34 cellular contexts compared by ENCODE assay signal in genomic region chr1:209400351-209401220, GRCh38.
A peak's percentile ranks its signal among the peaks of the same experiment; 100 is the strongest.
DNase-seq lines count a peak whose midpoint lies in the region; ATAC-seq, FAIRE-seq and TF ChIP-seq lines count a peak whose summit lies in the region.
"Had no signal": no experiment of that assay in that cellular context is flagged by ENCODE, and none has a peak within 500 bp of the region (broad histone marks: within the 10 kb centered on the region; RNA-seq: fewer than 3 reads in every experiment).

No MANE protein-coding gene starts in this region.

- H3K9me3 ChIP-seq in astrocyte (ENCODE audit: insufficient read depth, low read depth, low read length) (no peaks in the 10 kb centered on the region), keratinocyte (ENCODE audit: control insufficient read depth, low read depth, low read length) (no peaks in the 10 kb centered on the region), HepG2 (ENCODE audit: low read length) (no peaks in the 10 kb centered on the region)
- H3K9me3 ChIP-seq: left ventricle myocardium inferior, right atrium auricular region, suprapubic skin had no signal

- no peak for TF ChIP-seq RAD21 in HepG2 (CRISPR knock-in tag; IDR thresholded peaks at IDR 0.05)

- H2AFZ ChIP-seq in astrocyte (ENCODE audit: low read depth, low read length) (no peak overlapping the region), keratinocyte (ENCODE audit: control insufficient read depth, low read length) (no peak overlapping the region), HepG2 (ENCODE audit: low read length) (no peak overlapping the region)

- H3K27ac Mint-ChIP-seq in astrocyte (ENCODE audit: unreplicated experiment) = no peak overlapping the region
- no peak overlapping the region for H3K27ac Mint-ChIP-seq in activated T-helper 17 cell treated with anti-CD3 and anti-CD28 coated beads, Interleukin-2, amount 50 U/mL, for 72 hours
- no peak overlapping the region for H3K27ac Mint-ChIP-seq in stimulated activated naive CD8-positive, alpha-beta T cell treated with anti-CD3 and anti-CD28 coated beads, Interleukin-15, amount 100 ng/mL, for 72 hours
- H3K27ac Mint-ChIP-seq: activated CD4-positive, alpha-beta memory T cell treated with anti-CD3 and anti-CD28 coated beads for 36 hours; activated naive CD4-positive, alpha-beta T cell treated with anti-CD3 and anti-CD28 coated beads for 36 hours; CD4-positive, CD25-positive, alpha-beta regulatory T cell; H9; immature natural killer cell; mesothelial cell of epicardium had no signal

- WGBS in HepG2 (ENCODE audit: low lambda C conversion rate) = 8% methylated on average over 7 of the region's 7 CpGs

- in situ Hi-C loops in ACHN (cut with HindIII; ENCODE audit: low pct_ligation_motif_present, low pct_unique_long_range_greater_than_20kb, low sequenced_read_pairs) (no loop called here), HepG2 (cut with HindIII; ENCODE audit: extremely low pct_ligation_motif_present, low pct_unique_long_range_greater_than_20kb) (no loop called here)

- H3K27me3 ChIP-seq in astrocyte (ENCODE audit: insufficient read depth, low read length) (no peaks in the 10 kb centered on the region), keratinocyte (ENCODE audit: control insufficient read depth, extremely low read depth, insufficient read depth, low read length) (no peaks in the 10 kb centered on the region), HepG2 (ENCODE audit: control insufficient read depth in 1 of 2, insufficient read depth in 2 of 2, low read length in 2 of 2) (no peaks in the 10 kb centered on the region)
- H3K27me3 ChIP-seq: right atrium auricular region, suprapubic skin had no signal

- no peaks in the 10 kb centered on the region for H3K36me3 Mint-ChIP-seq in astrocyte (ENCODE audit: low read depth, unreplicated experiment)
- H3K36me3 Mint-ChIP-seq in activated T-helper 17 cell treated with anti-CD3 and anti-CD28 coated beads, Interleukin-2, amount 50 U/mL, for 72 hours (ENCODE audit: low read depth) = no peaks in the 10 kb centered on the region
- H3K36me3 Mint-ChIP-seq: activated CD4-positive, alpha-beta memory T cell treated with anti-CD3 and anti-CD28 coated beads for 36 hours; CD4-positive, CD25-positive, alpha-beta regulatory T cell; immature natural killer cell; mesothelial cell of epicardium had no signal

- H3K4me2 ChIP-seq in astrocyte (ENCODE audit: low read length) = no peak overlapping the region
- H3K4me2 ChIP-seq in keratinocyte (ENCODE audit: control insufficient read depth, extremely low read depth, insufficient read depth, low read depth, low read length) = no peak overlapping the region
- no peak overlapping the region for H3K4me2 ChIP-seq in HepG2 (ENCODE audit: low read depth, low read length)

- no TSS peak for BruUV-seq in HepG2 (replicated peaks; lab: Mats Ljungman, UMichigan)

- DNase-seq in ACHN = peak; percentile 57
- peak; percentile 93 for DNase-seq in HK-2 (ENCODE audit: unreplicated experiment)
- peak; percentile 35 for DNase-seq in astrocyte (ENCODE audit: low read depth)
- DNase-seq in keratinocyte (ENCODE audit: low read depth, low spot score) = no peak
- no peak for DNase-seq in HepG2 (ENCODE audit: low spot score)
- DNase-seq in stimulated activated naive CD8-positive, alpha-beta T cell treated with anti-CD3 and anti-CD28 coated beads, Interleukin-15, amount 100 ng/mL, for 72 hours = no peak
- DNase-seq: activated CD4-positive, alpha-beta memory T cell treated with anti-CD3 and anti-CD28 coated beads for 36 hours; activated CD4-positive, CD25-positive, alpha-beta regulatory T cell treated with anti-CD3 and anti-CD28 coated beads, Interleukin-2, amount 50 U/mL, for 72 hours; activated naive CD4-positive, alpha-beta T cell treated with anti-CD3 and anti-CD28 coated beads for 36 hours; AML-193; amniotic stem cell; CD4-positive, CD25-positive, alpha-beta regulatory T cell; H9; immature natural killer cell; Karpas-422; left ventricle myocardium inferior; NCI-H1436 treated with DMSO at 0.1 percent for 48 hours; NCI-H2081 treated with DMSO at 0.1 percent for 48 hours; NCI-H2227 treated with DMSO at 0.1 percent for 48 hours; NCI-H526; NK-92 treated with Interleukin-12 subunit alpha and Interleukin-12 subunit beta, amount 100 ng/mL, for 24 hours; SHP77; small intestine; stimulated activated naive CD4-positive, alpha-beta T cell; T-helper 2 cell had no signal

- H3K9ac ChIP-seq in astrocyte (ENCODE audit: low read length) (no peak overlapping the region), keratinocyte (ENCODE audit: control insufficient read depth, extremely low read depth, insufficient read depth, low read length) (no peak overlapping the region), HepG2 (ENCODE audit: insufficient read depth, low read depth, low read length) (no peak overlapping the region)

- FAIRE-seq in astrocyte (lab: Jason Lieb, UNC) (no peak), keratinocyte (lab: Jason Lieb, UNC) (peak; percentile 87), HepG2 (lab: Jason Lieb, UNC) (no peak)
- FAIRE-seq: A204.1, endothelial cell of umbilical vein, GM19239, small intestine had no signal

- no peaks in the 10 kb centered on the region for H3K9me3 Mint-ChIP-seq in astrocyte (ENCODE audit: unreplicated experiment)
- H3K9me3 Mint-ChIP-seq in activated T-helper 17 cell treated with anti-CD3 and anti-CD28 coated beads, Interleukin-2, amount 50 U/mL, for 72 hours = no peaks in the 10 kb centered on the region
- H3K9me3 Mint-ChIP-seq in stimulated activated naive CD8-positive, alpha-beta T cell treated with anti-CD3 and anti-CD28 coated beads, Interleukin-15, amount 100 ng/mL, for 72 hours = no peaks in the 10 kb centered on the region
- H3K9me3 Mint-ChIP-seq: activated CD4-positive, alpha-beta memory T cell treated with anti-CD3 and anti-CD28 coated beads for 36 hours; activated naive CD4-positive, alpha-beta T cell treated with anti-CD3 and anti-CD28 coated beads for 36 hours; CD4-positive, CD25-positive, alpha-beta regulatory T cell; H9; immature natural killer cell; mesothelial cell of epicardium had no signal

- H3K27ac ChIP-seq in astrocyte (ENCODE audit: low read depth, low read length) (no peak overlapping the region), keratinocyte (ENCODE audit: control insufficient read depth, insufficient read depth, low read length) (peak overlapping the region; percentile 98), HepG2 (ENCODE audit: extremely low read length, insufficient read depth, low read length) (no peak overlapping the region)
- H3K27ac ChIP-seq: HL-60, left ventricle myocardium inferior, right atrium auricular region, suprapubic skin had no signal

- ATAC-seq in activated T-helper 17 cell treated with anti-CD3 and anti-CD28 coated beads, Interleukin-2, amount 50 U/mL, for 72 hours (replicated peaks) = no peak
- ATAC-seq in GM18909 (IDR thresholded peaks at IDR 0.05; ENCODE audit: poor library complexity, unreplicated experiment) = no peak
- ATAC-seq in HepG2 = no peak
- ATAC-seq in stimulated activated naive CD8-positive, alpha-beta T cell treated with anti-CD3 and anti-CD28 coated beads, Interleukin-15, amount 100 ng/mL, for 72 hours = no peak

- peaks cover under 1% of the 10 kb centered on the region for H3K9me1 ChIP-seq in keratinocyte (ENCODE audit: control insufficient read depth, extremely low read depth, insufficient read depth, low read length)

- no peaks in the 10 kb centered on the region for H3K27me3 Mint-ChIP-seq in astrocyte (ENCODE audit: low read depth, unreplicated experiment)
- peaks cover 14% of the 10 kb centered on the region for H3K27me3 Mint-ChIP-seq in activated T-helper 17 cell treated with anti-CD3 and anti-CD28 coated beads, Interleukin-2, amount 50 U/mL, for 72 hours
- peaks cover 8% of the 10 kb centered on the region for H3K27me3 Mint-ChIP-seq in stimulated activated naive CD8-positive, alpha-beta T cell treated with anti-CD3 and anti-CD28 coated beads, Interleukin-15, amount 100 ng/mL, for 72 hours

- dilution Hi-C loops in keratinocyte (cut with MboI; ENCODE audit: extremely low pct_ligation_motif_present, low sequenced_read_pairs) = no loop called here

- TF ChIP-seq CTCF in astrocyte (IDR thresholded peaks at IDR 0.05; ENCODE audit: insufficient read depth, low read depth, low read length) (no peak), keratinocyte (optimal IDR thresholded peaks at IDR 0.05 in 1 of 3, IDR thresholded peaks at IDR 0.05 in 1 of 3, conservative IDR thresholded peaks at IDR 0.05 in 1 of 3; ENCODE audit: extremely low read depth in 1 of 3, insufficient read depth in 2 of 3, low read length in 3 of 3) (no peak), HepG2 (CRISPR knock-in tag; IDR thresholded peaks at IDR 0.05) (no peak)

- H3K4me3 ChIP-seq in astrocyte (ENCODE audit: insufficient read depth, low read depth, low read length) = no peak overlapping the region
- H3K4me3 ChIP-seq in keratinocyte (ENCODE audit: control insufficient read depth in 2 of 3, extremely low read depth in 1 of 3, insufficient read depth in 2 of 3, low read depth in 1 of 3, low read length in 3 of 3) = no peak overlapping the region
- H3K4me3 ChIP-seq in HepG2 (replicated peaks in 1 of 3; ENCODE audit: insufficient read depth in 1 of 3, low read depth in 2 of 3, low read length in 3 of 3) = no peak overlapping the region
- H3K4me3 ChIP-seq: left ventricle myocardium inferior, right atrium auricular region, suprapubic skin had no signal

- H4K20me1 ChIP-seq in astrocyte (ENCODE audit: insufficient read depth, low read length) = no peaks in the 10 kb centered on the region
- no peaks in the 10 kb centered on the region for H4K20me1 ChIP-seq in keratinocyte (ENCODE audit: control insufficient read depth, extremely low read depth, insufficient read depth, low read length)
- no peaks in the 10 kb centered on the region for H4K20me1 ChIP-seq in HepG2 (ENCODE audit: insufficient read depth, low read length)

- H3K4me1 Mint-ChIP-seq in astrocyte (ENCODE audit: low read depth, unreplicated experiment) = peaks cover 22% of the 10 kb centered on the region
- H3K4me1 Mint-ChIP-seq in activated T-helper 17 cell treated with anti-CD3 and anti-CD28 coated beads, Interleukin-2, amount 50 U/mL, for 72 hours = no peaks in the 10 kb centered on the region
- H3K4me1 Mint-ChIP-seq in stimulated activated naive CD8-positive, alpha-beta T cell treated with anti-CD3 and anti-CD28 coated beads, Interleukin-15, amount 100 ng/mL, for 72 hours = no peaks in the 10 kb centered on the region
- H3K4me1 Mint-ChIP-seq: CD4-positive, CD25-positive, alpha-beta regulatory T cell; immature natural killer cell had no signal

- H3K4me1 ChIP-seq in astrocyte (ENCODE audit: insufficient read depth, low read length) (peaks cover 37% of the 10 kb centered on the region), keratinocyte (ENCODE audit: control insufficient read depth, extremely low read depth, insufficient read depth, low read length) (peaks cover 90% of the 10 kb centered on the region), HepG2 (ENCODE audit: insufficient read depth, low read length) (no peaks in the 10 kb centered on the region)
- H3K4me1 ChIP-seq: left ventricle myocardium inferior, right atrium auricular region had no signal

- intact Hi-C loops in HepG2 (cut with micrococcal nuclease; ENCODE audit: unreplicated experiment) = no loop called here

- POLR2A ChIA-PET in HepG2 (lab: Yijun Ruan, JAX) = no interaction called here

- H3K79me2 ChIP-seq in astrocyte (ENCODE audit: insufficient read depth, low read length) = no peaks in the 10 kb centered on the region
- H3K79me2 ChIP-seq in keratinocyte (ENCODE audit: control insufficient read depth, insufficient read depth, low read length) = no peaks in the 10 kb centered on the region
- no peaks in the 10 kb centered on the region for H3K79me2 ChIP-seq in HepG2 (ENCODE audit: insufficient read depth, low read length)

- no peak overlapping the region for H3K4me3 Mint-ChIP-seq in astrocyte (ENCODE audit: unreplicated experiment)
- H3K4me3 Mint-ChIP-seq in activated T-helper 17 cell treated with anti-CD3 and anti-CD28 coated beads, Interleukin-2, amount 50 U/mL, for 72 hours = no peak overlapping the region
- H3K4me3 Mint-ChIP-seq in stimulated activated naive CD8-positive, alpha-beta T cell treated with anti-CD3 and anti-CD28 coated beads, Interleukin-15, amount 100 ng/mL, for 72 hours = no peak overlapping the region
- H3K4me3 Mint-ChIP-seq: activated CD4-positive, alpha-beta memory T cell treated with anti-CD3 and anti-CD28 coated beads for 36 hours; activated naive CD4-positive, alpha-beta T cell treated with anti-CD3 and anti-CD28 coated beads for 36 hours; CD4-positive, CD25-positive, alpha-beta regulatory T cell; H9; immature natural killer cell; mesothelial cell of epicardium had no signal

- H3K36me3 ChIP-seq in astrocyte (ENCODE audit: insufficient read depth, low read length) = no peaks in the 10 kb centered on the region
- no peaks in the 10 kb centered on the region for H3K36me3 ChIP-seq in keratinocyte (ENCODE audit: control insufficient read depth in 2 of 2, extremely low read depth in 1 of 2, insufficient read depth in 2 of 2, low read length in 2 of 2)
- H3K36me3 ChIP-seq in HepG2 (replicated peaks in 1 of 2; ENCODE audit: control insufficient read depth in 1 of 2, insufficient read depth in 2 of 2, low read length in 2 of 2) = no peaks in the 10 kb centered on the region
- H3K36me3 ChIP-seq: left ventricle myocardium inferior, right atrium auricular region, suprapubic skin had no signal

- CTCF ChIA-PET in HepG2 (lab: Yijun Ruan, JAX; ENCODE audit: low intra/inter-chr PET ratio, low total read pairs) = no interaction called here

- TF ChIP-seq EP300 in HepG2 (IDR thresholded peaks at IDR 0.05; ENCODE audit: low read depth in 2 of 2, low read length in 2 of 2) (no peak), HepG2 (CRISPR knock-in tag; IDR thresholded peaks at IDR 0.05; ENCODE audit: borderline replicate concordance) (no peak)

- no peak for TF ChIP-seq POLR2A in HepG2 (IDR thresholded peaks at IDR 0.05; ENCODE audit: insufficient read depth in 1 of 2, low read depth in 2 of 2, low read length in 2 of 2)

Comparison
In these comparisons a context has a peak if more than half of its experiments do, and no peak if none do; other contexts are left out.
1. DNase-seq: peak in ACHN (single experiment), HK-2 (single experiment) and astrocyte (single experiment); none in keratinocyte (single experiment), HepG2 (single experiment) and stimulated activated naive CD8-positive, alpha-beta T cell treated with anti-CD3 and anti-CD28 coated beads, Interleukin-15, amount 100 ng/mL, for 72 hours (0 of 2).